Comparison of ENCODE assay signal across 9 cellular contexts in genomic region chr20:57582432-57583288, GRCh38. TPM values are rescaled to one million over a fixed set of nuclear protein-coding genes. Genes with fewer than 3 reads are reported as not detected.
DNase-seq lines count a peak whose midpoint lies in the region; ATAC-seq and TF ChIP-seq lines count a peak whose summit lies in the region.
"Had no signal": no experiment of that assay in that cellular context is flagged by ENCODE, and none has a peak within 500 bp of the region (broad histone marks: within the 10 kb centered on the region; RNA-seq: fewer than 3 reads in every experiment).

No MANE protein-coding gene starts in this region.

- intact Hi-C loops in MCF 10A (cut with micrococcal nuclease) = no loop called here

- H3K27ac Mint-ChIP-seq in glutamatergic neuron (ENCODE audit: unreplicated experiment) (no peak overlapping the region), MCF 10A (ENCODE audit: low read depth, unreplicated experiment) (no peak overlapping the region)
- no peak overlapping the region for H3K27ac Mint-ChIP-seq in stimulated activated naive B cell treated with anti-CD40 and anti-IgM and Interleukin-4, amounts not matched to agents 10 μg/mL and 1 μg/mL and 100 μg/mL, for 72 hours

- DNase-seq in RWPE2 (ENCODE audit: low spot score) = peak; percentile 80
- peak; percentile 56 for DNase-seq in glutamatergic neuron
- DNase-seq in skeletal muscle cell (ENCODE audit: low read depth) = peak; percentile 30
- no peak for DNase-seq in stimulated activated naive B cell treated with anti-CD40 and anti-IgM and Interleukin-4, amounts not matched to agents 10 μg/mL and 1 μg/mL and 100 μg/mL, for 72 hours
- DNase-seq in MCF 10A (ENCODE audit: unreplicated experiment) = no peak
- no peak for DNase-seq in germinal center (ENCODE audit: low spot score)

- H3K36me3 ChIP-seq in RWPE2 (ENCODE audit: low read depth) = no peaks in the 10 kb centered on the region

- H3K27me3 ChIP-seq in RWPE2 (ENCODE audit: insufficient read depth, poor library complexity, severe bottlenecking) = peaks cover 81% of the 10 kb centered on the region

- peaks cover 11% of the 10 kb centered on the region for H3K27me3 Mint-ChIP-seq in glutamatergic neuron (ENCODE audit: unreplicated experiment)
- peaks cover 53 to 63% of the 10 kb centered on the region in 2 donors for H3K27me3 Mint-ChIP-seq in stimulated activated naive B cell treated with anti-CD40 and anti-IgM and Interleukin-4, amounts not matched to agents 10 μg/mL and 1 μg/mL and 100 μg/mL, for 72 hours
- peaks cover 85% of the 10 kb centered on the region for H3K27me3 Mint-ChIP-seq in MCF 10A (ENCODE audit: insufficient read depth, unreplicated experiment)

- TF ChIP-seq CTCF in GM12874 (IDR thresholded peaks at IDR 0.05; ENCODE audit: insufficient read depth, low read depth, low read length) = peak; percentile 45
- peak; percentile 87 for TF ChIP-seq CTCF in RWPE2 (IDR thresholded peaks at IDR 0.05; ENCODE audit: poor library complexity, severe bottlenecking)
- TF ChIP-seq CTCF in glutamatergic neuron (IDR thresholded peaks at IDR 0.05; ENCODE audit: partially characterized antibody, unreplicated experiment) = peak; percentile 61
- TF ChIP-seq CTCF in MCF 10A (IDR thresholded peaks at IDR 0.05; ENCODE audit: unreplicated experiment) = no peak

- H3K4me1 Mint-ChIP-seq in glutamatergic neuron (ENCODE audit: low read depth, unreplicated experiment) = peaks cover 4% of the 10 kb centered on the region
- no peaks in the 10 kb centered on the region for H3K4me1 Mint-ChIP-seq in stimulated activated naive B cell treated with anti-CD40 and anti-IgM and Interleukin-4, amounts not matched to agents 10 μg/mL and 1 μg/mL and 100 μg/mL, for 72 hours
- H3K4me1 Mint-ChIP-seq in MCF 10A (ENCODE audit: insufficient read depth, unreplicated experiment) = no peaks in the 10 kb centered on the region

- CTCF ChIA-PET in MCF 10A (lab: Yijun Ruan, JAX) = interaction anchor here (0.6 to 2.9 kb wide), 6 partner anchors 22 to 843 kb away, joined by 3 to 12 read pairs (median 3); partner anchors contain the start of gene PCK1

- no peaks in the 10 kb centered on the region for H3K9me3 ChIP-seq in RWPE2 (ENCODE audit: severe bottlenecking)

- H3K4me3 ChIP-seq in RWPE2 (ENCODE audit: severe bottlenecking) = no peak overlapping the region
- H3K4me3 ChIP-seq in skeletal muscle cell (ENCODE audit: low read depth, low read length) = peak overlapping the region; percentile 11

- H3K4me3 Mint-ChIP-seq in glutamatergic neuron (ENCODE audit: unreplicated experiment) (no peak overlapping the region), MCF 10A (ENCODE audit: unreplicated experiment) (no peak overlapping the region)
- H3K4me3 Mint-ChIP-seq in stimulated activated naive B cell treated with anti-CD40 and anti-IgM and Interleukin-4, amounts not matched to agents 10 μg/mL and 1 μg/mL and 100 μg/mL, for 72 hours = no peak overlapping the region

- ATAC-seq in RWPE2 (ENCODE audit: low read depth) (no peak), GM21576 (IDR thresholded peaks at IDR 0.05; ENCODE audit: unreplicated experiment) (no peak)
- no peak for ATAC-seq in stimulated activated naive B cell treated with anti-CD40 and anti-IgM and Interleukin-4, amounts not matched to agents 10 μg/mL and 1 μg/mL and 100 μg/mL, for 72 hours (replicated peaks)

- H3K4me1 ChIP-seq in RWPE2 (ENCODE audit: insufficient read depth, poor library complexity, severe bottlenecking) = no peaks in the 10 kb centered on the region

- no peak overlapping the region for H3K27ac ChIP-seq in RWPE2 (ENCODE audit: poor library complexity, severe bottlenecking)
- H3K27ac ChIP-seq: HL-60 had no signal

- POLR2A ChIA-PET in MCF 10A (lab: Yijun Ruan, JAX) = no interaction called here

- BruUV-seq in MCF 10A (replicated peaks; lab: Mats Ljungman, UMichigan) = no TSS peak

- H3K36me3 Mint-ChIP-seq in glutamatergic neuron (ENCODE audit: unreplicated experiment) = no peaks in the 10 kb centered on the region
- H3K36me3 Mint-ChIP-seq in stimulated activated naive B cell treated with anti-CD40 and anti-IgM and Interleukin-4, amounts not matched to agents 10 μg/mL and 1 μg/mL and 100 μg/mL, for 72 hours = no peaks in the 10 kb centered on the region
- H3K36me3 Mint-ChIP-seq in MCF 10A (ENCODE audit: insufficient read depth, unreplicated experiment) = no peaks in the 10 kb centered on the region

- peaks cover 6% of the 10 kb centered on the region for H3K9me3 Mint-ChIP-seq in glutamatergic neuron (ENCODE audit: unreplicated experiment)
- H3K9me3 Mint-ChIP-seq in stimulated activated naive B cell treated with anti-CD40 and anti-IgM and Interleukin-4, amounts not matched to agents 10 μg/mL and 1 μg/mL and 100 μg/mL, for 72 hours = peaks cover 3 to 8% of the 10 kb centered on the region in 2 donors
- no peaks in the 10 kb centered on the region for H3K9me3 Mint-ChIP-seq in MCF 10A (ENCODE audit: unreplicated experiment)

RNA-seq across cellular contexts. Expression of gene PCK1, which starts 21.8 kb away (rescaled TPM):
- not detected for total RNA-seq in glutamatergic neuron (ENCODE audit: unreplicated experiment)
- total RNA-seq in MCF 10A (2022) = not detected in 2 replicates

RNA-seq across cellular contexts. Expression of gene ZBP1, which starts 37.6 kb away (rescaled TPM):
- total RNA-seq in glutamatergic neuron (ENCODE audit: unreplicated experiment) (not detected), MCF 10A (2022) (not detected in 2 replicates)

RNA-seq across cellular contexts. Expression of gene CTCFL, which starts 57.7 kb away (rescaled TPM):
- total RNA-seq in glutamatergic neuron (ENCODE audit: unreplicated experiment) = not detected
- total RNA-seq in MCF 10A (2022) = not detected in 2 replicates

Comparison
In these comparisons a context has a peak if more than half of its experiments do, and no peak if none do; other contexts are left out.
1. DNase-seq: peak in RWPE2 (single experiment), glutamatergic neuron (single experiment) and skeletal muscle cell (single experiment); none in stimulated activated naive B cell treated with anti-CD40 and anti-IgM and Interleukin-4, amounts not matched to agents 10 μg/mL and 1 μg/mL and 100 μg/mL, for 72 hours (single experiment), MCF 10A (single experiment) and germinal center (single experiment).